7 cellular contexts compared by ENCODE assay signal in the genomic region with DNA sequence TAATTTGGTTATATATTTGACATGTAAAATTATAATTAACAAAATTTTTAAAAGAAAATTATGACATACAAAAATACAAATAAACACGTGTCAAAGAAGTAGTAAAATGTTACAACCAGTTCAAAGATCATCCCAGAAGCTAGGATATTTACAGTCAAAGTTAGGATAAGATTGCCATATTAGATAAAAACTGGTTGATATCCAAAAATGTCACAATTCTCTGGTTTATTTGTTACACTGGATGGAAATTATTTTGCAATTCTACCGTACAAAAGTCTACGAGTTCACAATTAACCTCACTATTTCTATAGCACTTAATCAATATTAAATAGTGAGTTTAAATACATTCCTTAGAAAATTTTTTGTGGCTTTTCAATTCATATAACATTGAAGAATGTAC.
"Had no signal": no experiment of that assay in that cellular context is flagged by ENCODE, and none has a peak within 500 bp of the region (broad histone marks: within the 10 kb centered on the region; RNA-seq: fewer than 3 reads in every experiment).

No MANE protein-coding gene starts in this region.

- FAIRE-seq: H1, H54, HTR-8/SVneo had no signal

- DNase-seq: H9, HCEC 1CT, KBM-7 had no signal

- H3K4me3 ChIP-seq: GM23338 had no signal

- ATAC-seq: GM23338 had no signal
